In the genomic region with DNA sequence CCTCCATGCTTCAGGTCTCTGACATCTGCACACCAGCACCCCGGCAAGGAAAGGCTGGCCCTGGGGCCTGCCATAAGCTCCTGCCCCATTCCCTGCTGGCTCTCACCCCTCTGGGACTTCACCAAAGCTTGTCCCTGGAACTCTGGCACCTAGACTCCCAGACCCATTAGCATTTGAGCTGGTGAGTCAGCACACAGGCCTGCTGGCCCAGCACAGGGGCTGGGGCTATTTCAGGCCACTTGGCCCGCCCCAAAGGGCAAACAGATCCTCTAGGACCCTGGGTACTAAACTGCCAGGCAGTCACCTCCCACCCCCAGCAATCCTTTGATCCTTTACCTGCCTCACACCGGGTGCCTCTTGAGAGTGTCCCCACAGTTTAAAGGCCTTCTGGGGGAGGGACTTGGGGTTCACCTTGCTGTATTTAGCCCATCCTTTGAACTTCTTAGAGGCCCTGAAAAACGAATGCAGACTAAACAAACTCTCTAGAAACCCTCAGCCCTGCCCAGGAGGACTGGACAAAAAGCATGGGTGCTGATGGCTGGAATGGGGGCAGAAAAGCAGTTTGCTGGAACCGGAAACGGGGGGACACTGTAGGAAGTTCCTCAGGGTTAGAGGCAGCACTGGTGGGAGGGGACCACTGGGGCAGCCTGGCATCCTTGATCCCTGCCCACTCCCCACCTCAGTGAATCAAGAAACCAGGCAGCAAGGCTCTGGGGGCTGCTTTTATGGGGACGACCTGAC, we compare ENCODE assay signal across 11 cellular contexts. TPM values are rescaled to one million over a fixed set of nuclear protein-coding genes. Genes with fewer than 3 reads are reported as not detected.
A peak's percentile ranks its signal among the peaks of the same experiment; 100 is the strongest.
DNase-seq lines count a peak whose midpoint lies in the region; ATAC-seq and FAIRE-seq lines count a peak whose summit lies in the region.
"Had no signal": no experiment of that assay in that cellular context is flagged by ENCODE, and none has a peak within 500 bp of the region (broad histone marks: within the 10 kb centered on the region; RNA-seq: fewer than 3 reads in every experiment).

No MANE protein-coding gene starts in this region.

- ATAC-seq in left ventricle myocardium superior (peak; percentile 82), GM21717 (IDR thresholded peaks at IDR 0.05; ENCODE audit: unreplicated experiment) (no peak), GM18520 (IDR thresholded peaks at IDR 0.05; ENCODE audit: unreplicated experiment) (no peak)

- H3K4me2 ChIP-seq in Karpas-422 (ENCODE audit: low read depth, low read length, poor library complexity, severe bottlenecking): no peak overlapping the region

- H3K9me2 ChIP-seq in Karpas-422 (replicated peaks; ENCODE audit: insufficient read depth, low read length): no peaks in the 10 kb centered on the region

- H3K79me2 ChIP-seq in Karpas-422 (ENCODE audit: low read length): no peaks in the 10 kb centered on the region

- H3K27me3 ChIP-seq in Karpas-422 (ENCODE audit: low read length): no peaks in the 10 kb centered on the region

- no peak overlapping the region for H3K4me3 ChIP-seq in Karpas-422 (ENCODE audit: low read length)

- no peak overlapping the region for H2AFZ ChIP-seq in Karpas-422 (ENCODE audit: low read length)

- FAIRE-seq in G401.6 (lab: Jason Lieb, UNC): peak; percentile 37

- H4K20me1 ChIP-seq in Karpas-422 (ENCODE audit: insufficient read depth, low read depth, low read length): peaks cover 18% of the 10 kb centered on the region; the same call in 1 of the 2 replicates

- no peak overlapping the region for H3K9ac ChIP-seq in Karpas-422 (ENCODE audit: low read length)

- no peaks in the 10 kb centered on the region for H3K9me3 ChIP-seq in Karpas-422 (ENCODE audit: low read length)

- peak; percentile 63 for DNase-seq in SW480 (ENCODE audit: low spot score)
- DNase-seq in left ventricle myocardium superior: peak; percentile 69
- DNase-seq in retina: peak; percentile 7
- no peak for DNase-seq in Karpas-422
- no peak for DNase-seq in NCI-H1694 treated with DMSO at 0.1 percent for 48 hours (lab: John Stamatoyannopoulos, UW)
- DNase-seq: activated naive CD4-positive, alpha-beta T cell treated with Interleukin-2 at 50 U/mL for 16 hours; NCI-H526 had no signal

- intact Hi-C loops in left ventricle myocardium superior (cut with micrococcal nuclease): no loop called here

- H3K27ac ChIP-seq in Karpas-422 (ENCODE audit: low read length): no peak overlapping the region

- peaks cover 10% of the 10 kb centered on the region for H3K36me3 ChIP-seq in Karpas-422 (ENCODE audit: insufficient read depth, low read length)

- no peaks in the 10 kb centered on the region for H3K4me1 ChIP-seq in Karpas-422 (ENCODE audit: low read length)

RNA-seq across cellular contexts. Expression of a gene that starts 3.2 kb away (rescaled TPM):
- total RNA-seq in left ventricle myocardium superior: 1.2 TPM
- total RNA-seq in Karpas-422 (2014; rRNA removed; shearing (Covaris generic); ENCODE audit: low replicate concordance): not detected in 2 replicates

RNA-seq across cellular contexts. Expression of a gene that starts 17.3 kb away (rescaled TPM):
- 37.6 TPM for total RNA-seq in left ventricle myocardium superior
- 41.0 and 106 TPM in 2 replicates for total RNA-seq in Karpas-422 (2014; rRNA removed; shearing (Covaris generic); ENCODE audit: low replicate concordance)

RNA-seq across cellular contexts. Expression of a gene that starts 32.6 kb away (rescaled TPM):
- total RNA-seq in left ventricle myocardium superior: 155 TPM
- not detected in 2 replicates for total RNA-seq in Karpas-422 (2014; rRNA removed; shearing (Covaris generic); ENCODE audit: low replicate concordance)
- total RNA-seq: endothelial cell of umbilical vein had no signal

RNA-seq across cellular contexts. Expression of a gene that starts 38.0 kb away (rescaled TPM):
- total RNA-seq in left ventricle myocardium superior: 277 TPM
- not detected in 2 replicates for total RNA-seq in Karpas-422 (2014; rRNA removed; shearing (Covaris generic); ENCODE audit: low replicate concordance)

Comparison
In these comparisons a context has a peak if more than half of its experiments do, and no peak if none do; other contexts are left out.
1. DNase-seq: peak in SW480 (single experiment), left ventricle myocardium superior (single experiment) and retina (single experiment); none in Karpas-422 (single experiment) and NCI-H1694 treated with DMSO at 0.1 percent for 48 hours (single experiment).
2. RNA of a gene that starts 32.6 kb away (total RNA-seq): 155 TPM in left ventricle myocardium superior (single experiment); not detected in Karpas-422; every median in the first group is over 100 times any median in the second.